In the genomic region with DNA sequence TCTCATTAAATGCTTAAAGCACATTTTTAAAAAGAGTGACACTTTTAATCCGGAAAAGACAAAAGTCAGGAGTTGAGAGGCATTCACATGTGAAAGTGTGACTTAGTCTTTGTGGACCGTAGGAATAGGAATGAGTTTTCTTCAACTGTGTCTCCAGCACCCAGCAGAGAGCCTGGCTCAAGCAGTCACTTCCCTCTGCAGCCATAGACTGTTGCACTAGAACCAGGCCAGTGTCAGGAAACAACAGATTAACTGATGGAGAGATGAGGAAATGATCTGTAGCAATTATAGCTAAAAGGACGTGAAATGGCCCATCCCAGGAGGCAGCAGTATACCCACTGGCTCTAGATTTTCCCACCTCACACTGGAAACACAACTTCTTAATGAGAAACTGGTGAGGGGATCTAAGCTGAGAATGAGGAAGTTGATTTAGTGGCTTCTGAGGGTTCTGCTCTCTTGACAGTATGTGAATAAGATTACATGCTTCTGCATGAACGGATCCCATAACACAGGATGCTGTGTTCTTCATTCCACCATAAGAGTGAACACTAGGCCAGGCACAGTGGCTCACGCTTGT, we compare ENCODE assay signal across 1 cellular context.
TF ChIP-seq lines count a peak whose summit lies in the region.

No MANE protein-coding gene starts in this region.

TF ChIP-seq in HepG2, 621 proteins besides CTCF, POLR2A, EP300 and RAD21:
- no peak for TF ChIP-seq ZNF34 (CRISPR knock-in tag; IDR thresholded peaks at IDR 0.05; ENCODE audit: borderline replicate concordance)
- TF ChIP-seq ZNF24 (IDR thresholded peaks at IDR 0.05), result no peak
- no peak for TF ChIP-seq MTA3 (CRISPR knock-in tag; IDR thresholded peaks at IDR 0.05)
- TF ChIP-seq MTF1 (CRISPR knock-in tag; IDR thresholded peaks at IDR 0.05), result no peak
- no peak for TF ChIP-seq ZNF160 (CRISPR knock-in tag; IDR thresholded peaks at IDR 0.05)
- TF ChIP-seq SATB2 (CRISPR knock-in tag; IDR thresholded peaks at IDR 0.05), result no peak
- TF ChIP-seq, protein P1, sequence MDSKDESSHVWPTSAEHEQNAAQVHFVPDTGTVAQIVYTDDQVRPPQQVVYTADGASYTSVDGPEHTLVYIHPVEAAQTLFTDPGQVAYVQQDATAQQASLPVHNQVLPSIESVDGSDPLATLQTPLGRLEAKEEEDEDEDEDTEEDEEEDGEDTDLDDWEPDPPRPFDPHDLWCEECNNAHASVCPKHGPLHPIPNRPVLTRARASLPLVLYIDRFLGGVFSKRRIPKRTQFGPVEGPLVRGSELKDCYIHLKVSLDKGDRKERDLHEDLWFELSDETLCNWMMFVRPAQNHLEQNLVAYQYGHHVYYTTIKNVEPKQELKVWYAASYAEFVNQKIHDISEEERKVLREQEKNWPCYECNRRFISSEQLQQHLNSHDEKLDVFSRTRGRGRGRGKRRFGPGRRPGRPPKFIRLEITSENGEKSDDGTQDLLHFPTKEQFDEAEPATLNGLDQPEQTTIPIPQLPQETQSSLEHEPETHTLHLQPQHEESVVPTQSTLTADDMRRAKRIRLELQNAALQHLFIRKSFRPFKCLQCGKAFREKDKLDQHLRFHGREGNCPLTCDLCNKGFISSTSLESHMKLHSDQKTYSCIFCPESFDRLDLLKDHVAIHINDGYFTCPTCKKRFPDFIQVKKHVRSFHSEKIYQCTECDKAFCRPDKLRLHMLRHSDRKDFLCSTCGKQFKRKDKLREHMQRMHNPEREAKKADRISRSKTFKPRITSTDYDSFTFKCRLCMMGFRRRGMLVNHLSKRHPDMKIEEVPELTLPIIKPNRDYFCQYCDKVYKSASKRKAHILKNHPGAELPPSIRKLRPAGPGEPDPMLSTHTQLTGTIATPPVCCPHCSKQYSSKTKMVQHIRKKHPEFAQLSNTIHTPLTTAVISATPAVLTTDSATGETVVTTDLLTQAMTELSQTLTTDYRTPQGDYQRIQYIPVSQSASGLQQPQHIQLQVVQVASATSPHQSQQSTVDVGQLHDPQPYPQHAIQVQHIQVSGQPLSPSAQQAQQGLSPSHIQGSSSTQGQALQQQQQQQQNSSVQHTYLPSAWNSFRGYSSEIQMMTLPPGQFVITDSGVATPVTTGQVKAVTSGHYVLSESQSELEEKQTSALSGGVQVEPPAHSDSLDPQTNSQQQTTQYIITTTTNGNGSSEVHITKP (CRISPR knock-in tag; IDR thresholded peaks at IDR 0.05; ENCODE audit: low read depth), result no peak
- no peak for TF ChIP-seq FIP1L1 (IDR thresholded peaks at IDR 0.05; ENCODE audit: borderline replicate concordance, insufficient read depth, low read depth, low read length)
- TF ChIP-seq ZNF3 (CRISPR knock-in tag; IDR thresholded peaks at IDR 0.05), result no peak
- TF ChIP-seq, protein P2, sequence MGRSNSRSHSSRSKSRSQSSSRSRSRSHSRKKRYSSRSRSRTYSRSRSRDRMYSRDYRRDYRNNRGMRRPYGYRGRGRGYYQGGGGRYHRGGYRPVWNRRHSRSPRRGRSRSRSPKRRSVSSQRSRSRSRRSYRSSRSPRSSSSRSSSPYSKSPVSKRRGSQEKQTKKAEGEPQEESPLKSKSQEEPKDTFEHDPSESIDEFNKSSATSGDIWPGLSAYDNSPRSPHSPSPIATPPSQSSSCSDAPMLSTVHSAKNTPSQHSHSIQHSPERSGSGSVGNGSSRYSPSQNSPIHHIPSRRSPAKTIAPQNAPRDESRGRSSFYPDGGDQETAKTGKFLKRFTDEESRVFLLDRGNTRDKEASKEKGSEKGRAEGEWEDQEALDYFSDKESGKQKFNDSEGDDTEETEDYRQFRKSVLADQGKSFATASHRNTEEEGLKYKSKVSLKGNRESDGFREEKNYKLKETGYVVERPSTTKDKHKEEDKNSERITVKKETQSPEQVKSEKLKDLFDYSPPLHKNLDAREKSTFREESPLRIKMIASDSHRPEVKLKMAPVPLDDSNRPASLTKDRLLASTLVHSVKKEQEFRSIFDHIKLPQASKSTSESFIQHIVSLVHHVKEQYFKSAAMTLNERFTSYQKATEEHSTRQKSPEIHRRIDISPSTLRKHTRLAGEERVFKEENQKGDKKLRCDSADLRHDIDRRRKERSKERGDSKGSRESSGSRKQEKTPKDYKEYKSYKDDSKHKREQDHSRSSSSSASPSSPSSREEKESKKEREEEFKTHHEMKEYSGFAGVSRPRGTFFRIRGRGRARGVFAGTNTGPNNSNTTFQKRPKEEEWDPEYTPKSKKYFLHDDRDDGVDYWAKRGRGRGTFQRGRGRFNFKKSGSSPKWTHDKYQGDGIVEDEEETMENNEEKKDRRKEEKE (IDR thresholded peaks at IDR 0.05), result no peak
TF ChIP-seq in HepG2: peak in this region for 0.
